ENCODE assay signal across 21 cellular contexts in the genomic region with DNA sequence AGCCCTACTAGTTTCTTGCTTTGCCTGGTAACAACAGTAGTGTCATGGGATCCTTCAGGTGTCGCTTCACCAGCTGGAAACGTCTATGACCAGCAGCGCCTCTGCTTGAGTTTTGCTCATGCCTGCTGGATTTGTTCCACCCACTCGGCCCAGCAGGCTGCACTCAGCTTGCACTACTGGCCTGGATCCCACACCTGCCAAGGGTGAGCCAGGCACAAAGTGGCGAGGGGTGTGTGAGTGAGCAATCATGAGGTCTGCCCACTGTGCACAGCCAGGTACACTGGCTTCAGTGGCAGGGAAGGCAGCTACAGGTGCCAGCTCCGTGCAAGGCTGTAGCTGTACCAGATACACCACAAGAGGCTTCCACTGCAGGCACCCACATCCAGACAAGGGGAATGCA.
"Had no signal": no experiment of that assay in that cellular context is flagged by ENCODE, and none has a peak within 500 bp of the region (broad histone marks: within the 10 kb centered on the region; RNA-seq: fewer than 3 reads in every experiment).

No MANE protein-coding gene starts in this region.

- ATAC-seq: foreskin keratinocyte, gastroesophageal sphincter, left colon, left lobe of liver, lower lobe of right lung, mucosa of descending colon had no signal

- H3K27ac ChIP-seq: coronary artery, dorsolateral prefrontal cortex, esophagus muscularis mucosa, foreskin keratinocyte, gastroesophageal sphincter, heart right ventricle, left ventricle myocardium inferior, lower lobe of right lung had no signal

- DNase-seq: dermis blood vessel endothelial cell; dorsolateral prefrontal cortex; effector CD4-positive, alpha-beta T cell; effector memory CD4-positive, alpha-beta T cell; foreskin keratinocyte; heart right ventricle; hippocampal formation; left colon; left ventricle myocardium inferior; lower lobe of right lung; mesendoderm; mucosa of descending colon had no signal

- H3K36me3 ChIP-seq: esophagus muscularis mucosa, heart right ventricle, left ventricle myocardium inferior, lower lobe of right lung had no signal

- H3K4me3 ChIP-seq: coronary artery, dorsolateral prefrontal cortex, esophagus muscularis mucosa, gastroesophageal sphincter, heart right ventricle, left ventricle myocardium inferior, lower lobe of right lung, mucosa of descending colon had no signal

- FAIRE-seq: colon, endothelial cell of umbilical vein, frontal cortex, islet of Langerhans, keratinocyte had no signal

- H3K27me3 ChIP-seq: dorsolateral prefrontal cortex, esophagus muscularis mucosa, foreskin keratinocyte, gastroesophageal sphincter, heart right ventricle had no signal

- H3K9me3 ChIP-seq: gastroesophageal sphincter, lower lobe of right lung had no signal
